Comparison of ENCODE assay signal across 18 cellular contexts in the genomic region with DNA sequence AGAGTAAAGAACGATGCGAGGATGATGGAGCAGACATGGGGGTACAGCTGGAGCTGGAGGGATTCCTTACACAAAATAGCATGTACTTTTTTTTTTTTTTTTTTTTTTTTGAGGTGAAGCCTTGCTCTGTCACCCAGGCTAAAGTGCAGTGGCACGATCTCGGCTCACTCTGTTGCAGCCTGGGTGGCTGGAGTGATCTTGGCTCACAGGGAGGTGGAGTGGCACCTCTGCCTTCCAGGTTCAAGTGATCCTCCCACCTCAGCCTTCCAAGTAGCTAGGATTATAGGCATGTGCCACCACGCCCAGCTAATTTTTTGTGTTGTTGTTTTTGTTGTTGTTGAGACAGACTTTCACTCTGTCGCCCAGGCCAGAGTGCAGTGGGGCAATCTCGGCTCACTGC. TPM values are rescaled to one million over a fixed set of nuclear protein-coding genes. Genes with fewer than 3 reads are reported as not detected.
"Had no signal": no experiment of that assay in that cellular context is flagged by ENCODE, and none has a peak within 500 bp of the region (broad histone marks: within the 10 kb centered on the region; RNA-seq: fewer than 3 reads in every experiment).

No MANE protein-coding gene starts in this region.

- H3K27ac Mint-ChIP-seq: activated CD4-positive, alpha-beta T cell treated with anti-CD3 and anti-CD28 coated beads for 36 hours; activated T-helper 17 cell treated with anti-CD3 and anti-CD28 coated beads, Interleukin-2, amount 50 U/mL, for 72 hours; natural killer cell; T-helper 2 cell treated with Interferon-gamma antibody and Interleukin-4, amounts not matched to agents 5 μg/mL and 100 μg/mL, for 36 hours; WTC11 had no signal

- H3K4me1 ChIP-seq: sigmoid colon had no signal

- H3K4me3 ChIP-seq: colonic mucosa, sigmoid colon had no signal

- H3K4me3 Mint-ChIP-seq: activated CD4-positive, alpha-beta T cell treated with anti-CD3 and anti-CD28 coated beads for 36 hours; activated T-helper 17 cell treated with anti-CD3 and anti-CD28 coated beads, Interleukin-2, amount 50 U/mL, for 72 hours; central memory CD8-positive, alpha-beta T cell; natural killer cell; T-helper 2 cell treated with Interferon-gamma antibody and Interleukin-4, amounts not matched to agents 5 μg/mL and 100 μg/mL, for 36 hours; WTC11 had no signal

- H3K27me3 ChIP-seq: colonic mucosa had no signal

- H3K36me3 ChIP-seq: brain microvascular endothelial cell, colonic mucosa, sigmoid colon had no signal

- H3K27me3 Mint-ChIP-seq: activated CD4-positive, alpha-beta T cell treated with anti-CD3 and anti-CD28 coated beads for 36 hours had no signal

- DNase-seq: activated CD4-positive, alpha-beta T cell treated with anti-CD3 and anti-CD28 coated beads for 36 hours; activated CD4-positive, alpha-beta T cell treated with anti-CD3 and anti-CD28 coated beads, Interleukin-2, amount 50 U/mL, for 48 hours; activated naive CD4-positive, alpha-beta T cell; brain microvascular endothelial cell; colonic mucosa; effector CD4-positive, alpha-beta T cell; head of caudate nucleus; natural killer cell; sigmoid colon; stimulated activated naive CD4-positive, alpha-beta T cell treated with Interleukin-2 at 50 U/mL for 16 hours; trophoblast cell had no signal

- H3K9me3 Mint-ChIP-seq: activated T-helper 17 cell treated with anti-CD3 and anti-CD28 coated beads, Interleukin-2, amount 50 U/mL, for 72 hours; central memory CD8-positive, alpha-beta T cell; natural killer cell; T-helper 2 cell treated with Interferon-gamma antibody and Interleukin-4, amounts not matched to agents 5 μg/mL and 100 μg/mL, for 36 hours; WTC11 had no signal

- ATAC-seq: activated CD4-positive, alpha-beta T cell treated with anti-CD3 and anti-CD28 coated beads for 36 hours; activated T-helper 17 cell treated with anti-CD3 and anti-CD28 coated beads, Interleukin-2, amount 50 U/mL, for 72 hours; natural killer cell; WTC11 had no signal

- H3K36me3 Mint-ChIP-seq: natural killer cell, WTC11 had no signal

- H3K9me3 ChIP-seq: colonic mucosa, sigmoid colon had no signal

- H3K27ac ChIP-seq: brain microvascular endothelial cell, colonic mucosa, sigmoid colon had no signal

- FAIRE-seq: frontal cortex had no signal

RNA-seq across cellular contexts. Expression of a gene that starts 5.1 kb away (rescaled TPM):
- total RNA-seq: aorta, natural killer cell, subcutaneous adipose tissue had no signal
- polyA plus RNA-seq: aorta had no signal

RNA-seq across cellular contexts. Expression of a gene that starts 8.8 kb away (rescaled TPM):
- total RNA-seq: aorta, frontal cortex, natural killer cell, sigmoid colon, subcutaneous adipose tissue had no signal
